In genomic region chrX:38085797-38086196, GRCh38 we compare ENCODE assay signal across 31 cellular contexts.
"Had no signal": no experiment of that assay in that cellular context is flagged by ENCODE, and none has a peak within 500 bp of the region (broad histone marks: within the 10 kb centered on the region; RNA-seq: fewer than 3 reads in every experiment).

No MANE protein-coding gene starts in this region.

- H3K4me3 Mint-ChIP-seq: naive B cell; naive thymus-derived CD8-positive, alpha-beta T cell; natural killer cell treated with Interleukin-12 subunit alpha and Interleukin-12 subunit beta and Interleukin-15 and Interleukin-18, amount 100 ng/mL, for 72 hours; nephron progenitor cell; neural crest cell; stimulated activated effector memory CD8-positive, alpha-beta T cell treated with anti-CD3 and anti-CD28 coated beads, Interleukin-12 subunit alpha, Interleukin-12 subunit beta, amount 100 ng/mL, for 72 hours; stimulated activated naive B cell treated with anti-CD40 and anti-IgM and Interleukin-4, amounts not matched to agents 10 μg/mL and 1 μg/mL and 100 μg/mL, for 72 hours; stimulated activated naive CD8-positive, alpha-beta T cell treated with anti-CD3 and anti-CD28 coated beads, Interleukin-15, Interleukin-2, amounts not matched to agents 100 ng/mL and 50 ng/mL, for 24 hours; type B pancreatic cell had no signal

- H3K4me1 Mint-ChIP-seq: naive B cell; naive thymus-derived CD8-positive, alpha-beta T cell; nephron progenitor cell; neural crest cell; stimulated activated effector memory CD8-positive, alpha-beta T cell treated with anti-CD3 and anti-CD28 coated beads, Interleukin-12 subunit alpha, Interleukin-12 subunit beta, amount 100 ng/mL, for 72 hours; stimulated activated naive B cell treated with anti-CD40 and anti-IgM and Interleukin-4, amounts not matched to agents 10 μg/mL and 1 μg/mL and 100 μg/mL, for 72 hours had no signal

- H3K27me3 ChIP-seq: neutrophil, ovary, right lobe of liver, sigmoid colon, stomach, thyroid gland, tibial nerve, upper lobe of right lung, uterus had no signal

- H3K4me1 ChIP-seq: parathyroid adenoma, right atrium auricular region, right lobe of liver, sigmoid colon, stomach, thyroid gland, tibial nerve, upper lobe of right lung, uterus had no signal

- H3K36me3 Mint-ChIP-seq: naive B cell; naive thymus-derived CD8-positive, alpha-beta T cell; natural killer cell treated with Interleukin-12 subunit alpha and Interleukin-12 subunit beta and Interleukin-15 and Interleukin-18, amount 100 ng/mL, for 72 hours; stimulated activated effector memory CD8-positive, alpha-beta T cell treated with anti-CD3 and anti-CD28 coated beads, Interleukin-12 subunit alpha, Interleukin-12 subunit beta, amount 100 ng/mL, for 72 hours; stimulated activated naive B cell treated with anti-CD40 and anti-IgM and Interleukin-4, amounts not matched to agents 10 μg/mL and 1 μg/mL and 100 μg/mL, for 72 hours; type B pancreatic cell had no signal

- H3K9me3 ChIP-seq: neutrophil, ovary, right atrium auricular region, right lobe of liver, sigmoid colon, stomach, thoracic aorta, thyroid gland, tibial nerve, upper lobe of right lung, uterus had no signal

- H3K4me3 ChIP-seq: ovary, right atrium auricular region, right lobe of liver, sigmoid colon, stomach, thoracic aorta, thyroid gland, tibial nerve, upper lobe of right lung, uterus had no signal

- H3K27ac Mint-ChIP-seq: naive B cell; naive thymus-derived CD8-positive, alpha-beta T cell; natural killer cell treated with Interleukin-12 subunit alpha and Interleukin-12 subunit beta and Interleukin-15 and Interleukin-18, amount 100 ng/mL, for 72 hours; nephron progenitor cell; progenitor cell of endocrine pancreas; stimulated activated effector memory CD8-positive, alpha-beta T cell treated with anti-CD3 and anti-CD28 coated beads, Interleukin-12 subunit alpha, Interleukin-12 subunit beta, amount 100 ng/mL, for 72 hours; stimulated activated naive B cell treated with anti-CD40 and anti-IgM and Interleukin-4, amounts not matched to agents 10 μg/mL and 1 μg/mL and 100 μg/mL, for 72 hours; stimulated activated naive CD8-positive, alpha-beta T cell treated with anti-CD3 and anti-CD28 coated beads, Interleukin-15, Interleukin-2, amounts not matched to agents 100 ng/mL and 50 ng/mL, for 24 hours; type B pancreatic cell had no signal

- DNase-seq: naive B cell; naive thymus-derived CD8-positive, alpha-beta T cell; nephron progenitor cell; nucleus accumbens; ovary; posterior cingulate gyrus; retina; right lobe of liver; sigmoid colon; small intestine; stimulated activated CD4-positive, alpha-beta T cell treated with anti-CD3 and anti-CD28 coated beads, Interleukin-15, amount 100 ng/mL, for 24 hours; stimulated activated CD4-positive, alpha-beta T cell treated with anti-CD3 and anti-CD28 coated beads, Interleukin-2, amount 100 ng/mL, for 24 hours; stimulated activated CD4-positive, alpha-beta T cell treated with anti-CD3 and anti-CD28 coated beads, Interleukin-2, amount 100 ng/mL, for 48 hours; stimulated activated CD4-positive, alpha-beta T cell treated with anti-CD3 and anti-CD28 coated beads, Interleukin-4, amount 100 ng/mL, for 24 hours; stimulated activated naive B cell treated with anti-CD40 and anti-IgM and Interleukin-4, amounts not matched to agents 10 μg/mL and 1 μg/mL and 100 μg/mL, for 72 hours; stimulated activated naive CD4-positive, alpha-beta T cell treated with Interleukin-2 at 50 U/mL for 16 hours; stomach; thyroid gland; upper lobe of right lung; uterus had no signal

- H3K9ac ChIP-seq: parathyroid adenoma had no signal

- ATAC-seq: naive thymus-derived CD8-positive, alpha-beta T cell; natural killer cell treated with Interleukin-12 subunit alpha and Interleukin-12 subunit beta and Interleukin-15 and Interleukin-18, amount 100 ng/mL, for 72 hours; right lobe of liver; stimulated activated effector memory CD8-positive, alpha-beta T cell treated with anti-CD3 and anti-CD28 coated beads, Interleukin-12 subunit alpha, Interleukin-12 subunit beta, amount 100 ng/mL, for 72 hours; stimulated activated naive B cell treated with anti-CD40 and anti-IgM and Interleukin-4, amounts not matched to agents 10 μg/mL and 1 μg/mL and 100 μg/mL, for 72 hours; upper lobe of right lung had no signal

- H2AFZ ChIP-seq: parathyroid adenoma had no signal

- H3K27me3 Mint-ChIP-seq: progenitor cell of endocrine pancreas, type B pancreatic cell had no signal

- H3K27ac ChIP-seq: neutrophil, ovary, parathyroid adenoma, right atrium auricular region, right lobe of liver, sigmoid colon, stomach, thoracic aorta, thyroid gland, tibial nerve, upper lobe of right lung, uterus had no signal

- H3K79me2 ChIP-seq: parathyroid adenoma had no signal

- H3K36me3 ChIP-seq: neutrophil, ovary, right atrium auricular region, right lobe of liver, sigmoid colon, stomach, thoracic aorta, thyroid gland, tibial nerve, upper lobe of right lung, uterus had no signal

- H3K9me3 Mint-ChIP-seq: naive thymus-derived CD8-positive, alpha-beta T cell; natural killer cell treated with Interleukin-12 subunit alpha and Interleukin-12 subunit beta and Interleukin-15 and Interleukin-18, amount 100 ng/mL, for 72 hours; neural crest cell; stimulated activated effector memory CD8-positive, alpha-beta T cell treated with anti-CD3 and anti-CD28 coated beads, Interleukin-12 subunit alpha, Interleukin-12 subunit beta, amount 100 ng/mL, for 72 hours; stimulated activated naive B cell treated with anti-CD40 and anti-IgM and Interleukin-4, amounts not matched to agents 10 μg/mL and 1 μg/mL and 100 μg/mL, for 72 hours; stimulated activated naive CD8-positive, alpha-beta T cell treated with anti-CD3 and anti-CD28 coated beads, Interleukin-15, Interleukin-2, amounts not matched to agents 100 ng/mL and 50 ng/mL, for 24 hours; type B pancreatic cell had no signal
